ENCODE assay signal across 21 cellular contexts in genomic region chr11:31794546-31794945, GRCh38. TPM values are rescaled to one million over a fixed set of nuclear protein-coding genes. Genes with fewer than 3 reads are reported as not detected.
DNase-seq lines count a peak whose midpoint lies in the region; ATAC-seq and TF ChIP-seq lines count a peak whose summit lies in the region.
"Had no signal": no experiment of that assay in that cellular context is flagged by ENCODE, and none has a peak within 500 bp of the region (broad histone marks: within the 10 kb centered on the region; RNA-seq: fewer than 3 reads in every experiment).

No MANE protein-coding gene starts in this region.

- H3K4me3 ChIP-seq in esophagus muscularis mucosa (no peak overlapping the region), neural progenitor cell (no peak overlapping the region)
- no peak overlapping the region for H3K4me3 ChIP-seq in CD8-positive, alpha-beta memory T cell (ENCODE audit: low read length)
- H3K4me3 ChIP-seq: A549; BLaER1 treated with 17β-estradiol and CSF1 and Interleukin-3, amounts not matched to agents 10 nM and 100 nM; GM23248 had no signal

- H3K4me3 Mint-ChIP-seq in activated T-cell treated with anti-CD3 and anti-CD28 coated beads, Interleukin-2, amount 50 U/mL, for 72 hours = no peak overlapping the region
- H3K4me3 Mint-ChIP-seq in activated T-cell treated with anti-CD3 and anti-CD28 coated beads, Interleukin-2, amount 50 U/mL, for 24 hours = no peak overlapping the region
- no peak overlapping the region for H3K4me3 Mint-ChIP-seq in neural progenitor cell
- H3K4me3 Mint-ChIP-seq in CD8-positive, alpha-beta memory T cell = no peak overlapping the region
- H3K4me3 Mint-ChIP-seq: CD4-positive, alpha-beta T cell had no signal

- POLR2A ChIA-PET in CD8-positive, alpha-beta memory T cell (lab: Charles Lee) = no interaction called here

- no peak overlapping the region for H3K4me2 ChIP-seq in neural progenitor cell
- H3K4me2 ChIP-seq: A549; BLaER1 treated with 17β-estradiol and CSF1 and Interleukin-3, amounts not matched to agents 10 nM and 100 nM had no signal

- no peak for DNase-seq in activated T-cell treated with anti-CD3 and anti-CD28 coated beads, Interleukin-2, amount 50 U/mL, for 72 hours
- no peak for DNase-seq in activated T-cell treated with anti-CD3 and anti-CD28 coated beads, Interleukin-2, amount 50 U/mL, for 24 hours
- DNase-seq in esophagus muscularis mucosa (ENCODE audit: extremely low spot score) (peak; percentile 77), neural progenitor cell (ENCODE audit: low spot score) (peak; percentile 8)
- no peak for DNase-seq in CD8-positive, alpha-beta memory T cell
- DNase-seq: 8988T; ACHN; AML-193; BE2C; Calu3; CD4-positive, alpha-beta T cell; COR-L47; DMS53; DMS79 treated with DMSO at 0.1 percent for 48 hours; GM23248; H7; HCEC 1CT had no signal

- H3K27ac Mint-ChIP-seq in activated T-cell treated with anti-CD3 and anti-CD28 coated beads, Interleukin-2, amount 50 U/mL, for 72 hours = peak overlapping the region; percentile 86
- no peak overlapping the region for H3K27ac Mint-ChIP-seq in activated T-cell treated with anti-CD3 and anti-CD28 coated beads, Interleukin-2, amount 50 U/mL, for 24 hours
- no peak overlapping the region for H3K27ac Mint-ChIP-seq in neural progenitor cell
- H3K27ac Mint-ChIP-seq in CD8-positive, alpha-beta memory T cell = no peak overlapping the region
- H3K27ac Mint-ChIP-seq: CD14-positive monocyte; CD4-positive, alpha-beta T cell had no signal

- no peak for TF ChIP-seq EP300 in esophagus muscularis mucosa (IDR thresholded peaks at IDR 0.05)

- H3K27me3 Mint-ChIP-seq in activated T-cell treated with anti-CD3 and anti-CD28 coated beads, Interleukin-2, amount 50 U/mL, for 72 hours (ENCODE audit: low read depth) = peaks cover 68% of the 10 kb centered on the region
- H3K27me3 Mint-ChIP-seq in activated T-cell treated with anti-CD3 and anti-CD28 coated beads, Interleukin-2, amount 50 U/mL, for 24 hours = peaks cover 72% of the 10 kb centered on the region
- peaks cover 8% of the 10 kb centered on the region for H3K27me3 Mint-ChIP-seq in neural progenitor cell (ENCODE audit: insufficient read depth, low read depth)
- peaks cover 38 to 63% of the 10 kb centered on the region in 2 donors for H3K27me3 Mint-ChIP-seq in CD8-positive, alpha-beta memory T cell

- WGBS in esophagus muscularis mucosa = 85% methylated on average over 4 of the region's 4 CpGs

- H3K4me1 ChIP-seq in esophagus muscularis mucosa (peaks cover 5 to 34% (median 29%) of the 10 kb centered on the region in 4 donors), neural progenitor cell (peaks cover 51% of the 10 kb centered on the region)
- no peaks in the 10 kb centered on the region for H3K4me1 ChIP-seq in CD8-positive, alpha-beta memory T cell (ENCODE audit: insufficient read depth, low read length)
- H3K4me1 ChIP-seq: A549; BE2C; BLaER1 treated with 17β-estradiol and CSF1 and Interleukin-3, amounts not matched to agents 10 nM and 100 nM had no signal

- no peaks in the 10 kb centered on the region for H3K9me3 ChIP-seq in esophagus muscularis mucosa
- no peaks in the 10 kb centered on the region for H3K9me3 ChIP-seq in neural progenitor cell (ENCODE audit: low read depth)
- H3K9me3 ChIP-seq in CD8-positive, alpha-beta memory T cell (ENCODE audit: low read length) = no peaks in the 10 kb centered on the region
- H3K9me3 ChIP-seq: A549, BE2C had no signal

- H3K9ac ChIP-seq in neural progenitor cell = no peak overlapping the region
- H3K9ac ChIP-seq: BLaER1 treated with 17β-estradiol and CSF1 and Interleukin-3, amounts not matched to agents 10 nM and 100 nM; GM23248 had no signal

- CTCF ChIA-PET in CD8-positive, alpha-beta memory T cell (lab: Charles Lee) = no interaction called here

- H4K20me1 ChIP-seq in neural progenitor cell (ENCODE audit: low read depth) = peaks cover 51% of the 10 kb centered on the region

- TF ChIP-seq POLR2A in esophagus muscularis mucosa (IDR thresholded peaks at IDR 0.05; ENCODE audit: low read depth) = no peak

- H3K9me3 Mint-ChIP-seq in activated T-cell treated with anti-CD3 and anti-CD28 coated beads, Interleukin-2, amount 50 U/mL, for 72 hours = no peaks in the 10 kb centered on the region
- peaks cover 2% of the 10 kb centered on the region for H3K9me3 Mint-ChIP-seq in activated T-cell treated with anti-CD3 and anti-CD28 coated beads, Interleukin-2, amount 50 U/mL, for 24 hours
- no peaks in the 10 kb centered on the region for H3K9me3 Mint-ChIP-seq in neural progenitor cell
- H3K9me3 Mint-ChIP-seq in CD8-positive, alpha-beta memory T cell = peaks cover 3 to 13% (median 9%) of the 10 kb centered on the region in 5 donors
- H3K9me3 Mint-ChIP-seq: CD4-positive, alpha-beta T cell had no signal

- peaks cover 89% of the 10 kb centered on the region for H3F3A ChIP-seq in neural progenitor cell (ENCODE audit: low read depth)

- H3K36me3 Mint-ChIP-seq in activated T-cell treated with anti-CD3 and anti-CD28 coated beads, Interleukin-2, amount 50 U/mL, for 72 hours (ENCODE audit: insufficient read depth in 2 of 2) = peaks cover 0 to 5% of the 10 kb centered on the region in 2 donors
- H3K36me3 Mint-ChIP-seq in activated T-cell treated with anti-CD3 and anti-CD28 coated beads, Interleukin-2, amount 50 U/mL, for 24 hours (ENCODE audit: low read depth) = no peaks in the 10 kb centered on the region
- H3K36me3 Mint-ChIP-seq in neural progenitor cell = peaks cover 66% of the 10 kb centered on the region
- peaks cover 0 to 9% (median 0%) of the 10 kb centered on the region in 3 donors for H3K36me3 Mint-ChIP-seq in CD8-positive, alpha-beta memory T cell

- H3K27me3 ChIP-seq in esophagus muscularis mucosa = peaks cover 12 to 39% (median 30%) of the 10 kb centered on the region in 4 donors
- H3K27me3 ChIP-seq in neural progenitor cell = peaks cover 8% of the 10 kb centered on the region
- peaks cover 23% of the 10 kb centered on the region for H3K27me3 ChIP-seq in CD8-positive, alpha-beta memory T cell (ENCODE audit: insufficient read depth, low read length, poor library complexity, severe bottlenecking)

- H3K4me1 Mint-ChIP-seq in activated T-cell treated with anti-CD3 and anti-CD28 coated beads, Interleukin-2, amount 50 U/mL, for 72 hours (ENCODE audit: low read depth) = peaks cover 15% of the 10 kb centered on the region
- H3K4me1 Mint-ChIP-seq in activated T-cell treated with anti-CD3 and anti-CD28 coated beads, Interleukin-2, amount 50 U/mL, for 24 hours (ENCODE audit: low read depth) = peaks cover 14% of the 10 kb centered on the region
- H3K4me1 Mint-ChIP-seq in neural progenitor cell = peaks cover 41% of the 10 kb centered on the region
- H3K4me1 Mint-ChIP-seq in CD8-positive, alpha-beta memory T cell = peaks cover 8 to 18% (median 13%) of the 10 kb centered on the region in 3 donors

- intact Hi-C loops in esophagus muscularis mucosa (cut with DNase I) = no loop called here

- H3K79me2 ChIP-seq in neural progenitor cell (ENCODE audit: low read depth) = peaks cover 19% of the 10 kb centered on the region

- TF ChIP-seq CTCF in esophagus muscularis mucosa (IDR thresholded peaks at IDR 0.05) (no peak), neural progenitor cell (IDR thresholded peaks at IDR 0.05) (no peak)

- H3K36me3 ChIP-seq in esophagus muscularis mucosa = no peaks in the 10 kb centered on the region
- H3K36me3 ChIP-seq in neural progenitor cell = peaks cover 41% of the 10 kb centered on the region
- H3K36me3 ChIP-seq in CD8-positive, alpha-beta memory T cell (ENCODE audit: insufficient read depth, low read length) = no peaks in the 10 kb centered on the region
- H3K36me3 ChIP-seq: BE2C; BLaER1 treated with 17β-estradiol and CSF1 and Interleukin-3, amounts not matched to agents 10 nM and 100 nM had no signal

- H3K27ac ChIP-seq in esophagus muscularis mucosa (replicated peaks in 1 of 4) (no peak overlapping the region), neural progenitor cell (no peak overlapping the region)
- H3K27ac ChIP-seq in CD8-positive, alpha-beta memory T cell (ENCODE audit: low read depth, low read length) = no peak overlapping the region
- H3K27ac ChIP-seq: A549; BLaER1 treated with 17β-estradiol and CSF1 and Interleukin-3, amounts not matched to agents 10 nM and 100 nM; GM23248 had no signal

- no peak overlapping the region for H2AFZ ChIP-seq in neural progenitor cell (replicated peaks)
- H2AFZ ChIP-seq: GM23248 had no signal

- no peak for ATAC-seq in activated T-cell treated with anti-CD3 and anti-CD28 coated beads, Interleukin-2, amount 50 U/mL, for 72 hours (replicated peaks in 1 of 2)
- ATAC-seq in HG03442 (IDR thresholded peaks at IDR 0.05; ENCODE audit: unreplicated experiment) = no peak
- ATAC-seq: A549 had no signal

RNA-seq across cellular contexts. Expression of gene PAX6, which starts 16.6 kb away (rescaled TPM):
- total RNA-seq in activated T-cell treated with anti-CD3 and anti-CD28 coated beads, Interleukin-2, amount 50 U/mL, for 72 hours = under 1 TPM; 0.46 to 0.76 TPM
- total RNA-seq in esophagus muscularis mucosa = under 1 TPM in 1 of 4 donors, not detected in 3; 0.06 TPM
- total RNA-seq in neural progenitor cell (ENCODE audit: low replicate concordance) = 190 and 215 TPM in 2 replicates
- not detected for total RNA-seq in CD8-positive, alpha-beta memory T cell
- polyA plus RNA-seq in CD8-positive, alpha-beta memory T cell = not detected
- total RNA-seq: CD4-positive, alpha-beta T cell; GM23248 had no signal
- polyA plus RNA-seq: CD14-positive monocyte had no signal

Comparison
In these comparisons a context has a peak if more than half of its experiments do, and no peak if none do; other contexts are left out.
1. DNase-seq: peak in esophagus muscularis mucosa (single experiment) and neural progenitor cell (single experiment); none in activated T-cell treated with anti-CD3 and anti-CD28 coated beads, Interleukin-2, amount 50 U/mL, for 72 hours (0 of 2), activated T-cell treated with anti-CD3 and anti-CD28 coated beads, Interleukin-2, amount 50 U/mL, for 24 hours (single experiment) and CD8-positive, alpha-beta memory T cell (0 of 5).
2. RNA of gene PAX6, which starts 16.6 kb away (total RNA-seq): 190 to 215 TPM in neural progenitor cell; 0.46 to 0.76 TPM in activated T-cell treated with anti-CD3 and anti-CD28 coated beads, Interleukin-2, amount 50 U/mL, for 72 hours, not detected in CD8-positive, alpha-beta memory T cell and 0.06 TPM in esophagus muscularis mucosa; every median in the first group is over 100 times any median in the second.